26 cellular contexts compared by ENCODE assay signal in genomic region chrX:2237976-2238375, GRCh38.
"Had no signal": no experiment of that assay in that cellular context is flagged by ENCODE, and none has a peak within 500 bp of the region (broad histone marks: within the 10 kb centered on the region; RNA-seq: fewer than 3 reads in every experiment).

No MANE protein-coding gene starts in this region.

- DNase-seq: kidney; left colon; left lung; mesendoderm; naive B cell; natural killer cell; nephron progenitor cell; ovary; retina; right cardiac atrium; small intestine; spleen; stimulated activated CD4-positive, alpha-beta T cell treated with anti-CD3 and anti-CD28 coated beads, Interleukin-4, amount 100 ng/mL, for 24 hours; stimulated activated naive CD4-positive, alpha-beta T cell; tibial artery had no signal

- H3K27me3 ChIP-seq: hepatocyte, left lung, ovary, spleen, suprapubic skin, tibial artery, vagina had no signal

- H3K27ac ChIP-seq: hepatocyte, left lung, ovary, prostate gland, spleen, suprapubic skin, thoracic aorta, tibial artery, vagina had no signal

- H3K27ac Mint-ChIP-seq: mesothelial cell of epicardium; naive B cell; natural killer cell; stimulated activated effector memory CD8-positive, alpha-beta T cell treated with anti-CD3 and anti-CD28 coated beads, Interleukin-12 subunit alpha, Interleukin-12 subunit beta, amount 100 ng/mL, for 72 hours; stimulated activated naive CD8-positive, alpha-beta T cell treated with anti-CD3 and anti-CD28 coated beads, Interleukin-15, Interleukin-2, amounts not matched to agents 100 ng/mL and 50 ng/mL, for 24 hours; type B pancreatic cell had no signal

- H2AFZ ChIP-seq: hepatocyte had no signal

- H3K36me3 Mint-ChIP-seq: natural killer cell had no signal

- H3K79me2 ChIP-seq: hepatocyte had no signal

- H3K36me3 ChIP-seq: ovary, prostate gland, vagina had no signal

- H3K9me3 ChIP-seq: left lung, prostate gland, suprapubic skin, thoracic aorta, tibial artery, vagina had no signal

- H3K4me3 Mint-ChIP-seq: mesothelial cell of epicardium; naive B cell; natural killer cell; nephron progenitor cell; stimulated activated effector memory CD8-positive, alpha-beta T cell treated with anti-CD3 and anti-CD28 coated beads, Interleukin-12 subunit alpha, Interleukin-12 subunit beta, amount 100 ng/mL, for 72 hours; stimulated activated naive CD8-positive, alpha-beta T cell treated with anti-CD3 and anti-CD28 coated beads, Interleukin-15, Interleukin-2, amounts not matched to agents 100 ng/mL and 50 ng/mL, for 24 hours; type B pancreatic cell had no signal

- H3K9me3 Mint-ChIP-seq: mesothelial cell of epicardium; natural killer cell; stimulated activated effector memory CD8-positive, alpha-beta T cell treated with anti-CD3 and anti-CD28 coated beads, Interleukin-12 subunit alpha, Interleukin-12 subunit beta, amount 100 ng/mL, for 72 hours; stimulated activated naive CD8-positive, alpha-beta T cell treated with anti-CD3 and anti-CD28 coated beads, Interleukin-15, Interleukin-2, amounts not matched to agents 100 ng/mL and 50 ng/mL, for 24 hours; type B pancreatic cell had no signal

- H3K27me3 Mint-ChIP-seq: naive B cell; stimulated activated naive CD8-positive, alpha-beta T cell treated with anti-CD3 and anti-CD28 coated beads, Interleukin-15, Interleukin-2, amounts not matched to agents 100 ng/mL and 50 ng/mL, for 24 hours; type B pancreatic cell had no signal

- FAIRE-seq: islet of Langerhans, kidney, small intestine had no signal

- H3K4me2 ChIP-seq: hepatocyte had no signal

- H3K4me3 ChIP-seq: hepatocyte, left lung, lung, ovary, prostate gland, spleen, suprapubic skin, thoracic aorta, tibial artery, vagina had no signal

- H3K4me1 ChIP-seq: prostate gland, suprapubic skin, tibial artery, vagina had no signal
